1 cellular context compared by ENCODE assay signal in the genomic region with DNA sequence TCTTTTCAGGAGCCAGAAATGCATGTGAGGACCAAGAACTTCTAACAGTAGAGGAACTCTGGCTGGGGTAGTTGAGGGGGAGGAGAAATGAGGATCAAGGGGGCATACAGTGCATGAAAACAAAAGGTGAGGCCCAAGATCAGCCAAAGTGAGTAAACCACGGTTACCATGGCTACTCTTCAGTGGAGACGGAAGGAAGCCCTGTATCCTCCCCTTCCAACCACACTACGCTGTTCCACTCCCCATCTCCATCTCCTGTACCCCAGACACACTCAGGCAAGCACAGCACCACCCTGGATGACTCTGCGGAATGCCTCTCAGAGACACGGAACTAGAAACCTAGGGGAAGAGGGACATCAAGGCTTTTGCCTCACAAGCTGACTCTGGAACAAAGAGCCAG.
TF ChIP-seq lines count a peak whose summit lies in the region.

No MANE protein-coding gene starts in this region.

TF ChIP-seq in H1, 55 proteins besides CTCF, POLR2A, EP300 and RAD21:
- no peak for TF ChIP-seq CTBP2 (IDR thresholded peaks at IDR 0.05; ENCODE audit: borderline replicate concordance, insufficient read depth, insufficient read length, low read length)
- TF ChIP-seq YY1 (IDR thresholded peaks at IDR 0.05; ENCODE audit: low read depth, low read length) = no peak
- no peak for TF ChIP-seq ATF2 (IDR thresholded peaks at IDR 0.05; ENCODE audit: low read length)
- no peak for TF ChIP-seq KDM4A (IDR thresholded peaks at IDR 0.05; ENCODE audit: low read depth, low read length, severe bottlenecking)
- TF ChIP-seq PHF8 (conservative IDR thresholded peaks at IDR 0.05; ENCODE audit: low read depth, low read length) = no peak
- no peak for TF ChIP-seq FOSL1 (IDR thresholded peaks at IDR 0.05; ENCODE audit: insufficient read depth, low read depth, low read length)
- no peak for TF ChIP-seq SAP30 (IDR thresholded peaks at IDR 0.05; ENCODE audit: insufficient read depth, insufficient replicate concordance, low read length)
- TF ChIP-seq SRF (IDR thresholded peaks at IDR 0.05; ENCODE audit: low read depth, low read length) = no peak
- TF ChIP-seq TAF1 (IDR thresholded peaks at IDR 0.05; ENCODE audit: low read depth, low read length) = no peak
- no peak for TF ChIP-seq HDAC6 (IDR thresholded peaks at IDR 0.05; ENCODE audit: low read depth, low read length)
- TF ChIP-seq, protein P1, sequence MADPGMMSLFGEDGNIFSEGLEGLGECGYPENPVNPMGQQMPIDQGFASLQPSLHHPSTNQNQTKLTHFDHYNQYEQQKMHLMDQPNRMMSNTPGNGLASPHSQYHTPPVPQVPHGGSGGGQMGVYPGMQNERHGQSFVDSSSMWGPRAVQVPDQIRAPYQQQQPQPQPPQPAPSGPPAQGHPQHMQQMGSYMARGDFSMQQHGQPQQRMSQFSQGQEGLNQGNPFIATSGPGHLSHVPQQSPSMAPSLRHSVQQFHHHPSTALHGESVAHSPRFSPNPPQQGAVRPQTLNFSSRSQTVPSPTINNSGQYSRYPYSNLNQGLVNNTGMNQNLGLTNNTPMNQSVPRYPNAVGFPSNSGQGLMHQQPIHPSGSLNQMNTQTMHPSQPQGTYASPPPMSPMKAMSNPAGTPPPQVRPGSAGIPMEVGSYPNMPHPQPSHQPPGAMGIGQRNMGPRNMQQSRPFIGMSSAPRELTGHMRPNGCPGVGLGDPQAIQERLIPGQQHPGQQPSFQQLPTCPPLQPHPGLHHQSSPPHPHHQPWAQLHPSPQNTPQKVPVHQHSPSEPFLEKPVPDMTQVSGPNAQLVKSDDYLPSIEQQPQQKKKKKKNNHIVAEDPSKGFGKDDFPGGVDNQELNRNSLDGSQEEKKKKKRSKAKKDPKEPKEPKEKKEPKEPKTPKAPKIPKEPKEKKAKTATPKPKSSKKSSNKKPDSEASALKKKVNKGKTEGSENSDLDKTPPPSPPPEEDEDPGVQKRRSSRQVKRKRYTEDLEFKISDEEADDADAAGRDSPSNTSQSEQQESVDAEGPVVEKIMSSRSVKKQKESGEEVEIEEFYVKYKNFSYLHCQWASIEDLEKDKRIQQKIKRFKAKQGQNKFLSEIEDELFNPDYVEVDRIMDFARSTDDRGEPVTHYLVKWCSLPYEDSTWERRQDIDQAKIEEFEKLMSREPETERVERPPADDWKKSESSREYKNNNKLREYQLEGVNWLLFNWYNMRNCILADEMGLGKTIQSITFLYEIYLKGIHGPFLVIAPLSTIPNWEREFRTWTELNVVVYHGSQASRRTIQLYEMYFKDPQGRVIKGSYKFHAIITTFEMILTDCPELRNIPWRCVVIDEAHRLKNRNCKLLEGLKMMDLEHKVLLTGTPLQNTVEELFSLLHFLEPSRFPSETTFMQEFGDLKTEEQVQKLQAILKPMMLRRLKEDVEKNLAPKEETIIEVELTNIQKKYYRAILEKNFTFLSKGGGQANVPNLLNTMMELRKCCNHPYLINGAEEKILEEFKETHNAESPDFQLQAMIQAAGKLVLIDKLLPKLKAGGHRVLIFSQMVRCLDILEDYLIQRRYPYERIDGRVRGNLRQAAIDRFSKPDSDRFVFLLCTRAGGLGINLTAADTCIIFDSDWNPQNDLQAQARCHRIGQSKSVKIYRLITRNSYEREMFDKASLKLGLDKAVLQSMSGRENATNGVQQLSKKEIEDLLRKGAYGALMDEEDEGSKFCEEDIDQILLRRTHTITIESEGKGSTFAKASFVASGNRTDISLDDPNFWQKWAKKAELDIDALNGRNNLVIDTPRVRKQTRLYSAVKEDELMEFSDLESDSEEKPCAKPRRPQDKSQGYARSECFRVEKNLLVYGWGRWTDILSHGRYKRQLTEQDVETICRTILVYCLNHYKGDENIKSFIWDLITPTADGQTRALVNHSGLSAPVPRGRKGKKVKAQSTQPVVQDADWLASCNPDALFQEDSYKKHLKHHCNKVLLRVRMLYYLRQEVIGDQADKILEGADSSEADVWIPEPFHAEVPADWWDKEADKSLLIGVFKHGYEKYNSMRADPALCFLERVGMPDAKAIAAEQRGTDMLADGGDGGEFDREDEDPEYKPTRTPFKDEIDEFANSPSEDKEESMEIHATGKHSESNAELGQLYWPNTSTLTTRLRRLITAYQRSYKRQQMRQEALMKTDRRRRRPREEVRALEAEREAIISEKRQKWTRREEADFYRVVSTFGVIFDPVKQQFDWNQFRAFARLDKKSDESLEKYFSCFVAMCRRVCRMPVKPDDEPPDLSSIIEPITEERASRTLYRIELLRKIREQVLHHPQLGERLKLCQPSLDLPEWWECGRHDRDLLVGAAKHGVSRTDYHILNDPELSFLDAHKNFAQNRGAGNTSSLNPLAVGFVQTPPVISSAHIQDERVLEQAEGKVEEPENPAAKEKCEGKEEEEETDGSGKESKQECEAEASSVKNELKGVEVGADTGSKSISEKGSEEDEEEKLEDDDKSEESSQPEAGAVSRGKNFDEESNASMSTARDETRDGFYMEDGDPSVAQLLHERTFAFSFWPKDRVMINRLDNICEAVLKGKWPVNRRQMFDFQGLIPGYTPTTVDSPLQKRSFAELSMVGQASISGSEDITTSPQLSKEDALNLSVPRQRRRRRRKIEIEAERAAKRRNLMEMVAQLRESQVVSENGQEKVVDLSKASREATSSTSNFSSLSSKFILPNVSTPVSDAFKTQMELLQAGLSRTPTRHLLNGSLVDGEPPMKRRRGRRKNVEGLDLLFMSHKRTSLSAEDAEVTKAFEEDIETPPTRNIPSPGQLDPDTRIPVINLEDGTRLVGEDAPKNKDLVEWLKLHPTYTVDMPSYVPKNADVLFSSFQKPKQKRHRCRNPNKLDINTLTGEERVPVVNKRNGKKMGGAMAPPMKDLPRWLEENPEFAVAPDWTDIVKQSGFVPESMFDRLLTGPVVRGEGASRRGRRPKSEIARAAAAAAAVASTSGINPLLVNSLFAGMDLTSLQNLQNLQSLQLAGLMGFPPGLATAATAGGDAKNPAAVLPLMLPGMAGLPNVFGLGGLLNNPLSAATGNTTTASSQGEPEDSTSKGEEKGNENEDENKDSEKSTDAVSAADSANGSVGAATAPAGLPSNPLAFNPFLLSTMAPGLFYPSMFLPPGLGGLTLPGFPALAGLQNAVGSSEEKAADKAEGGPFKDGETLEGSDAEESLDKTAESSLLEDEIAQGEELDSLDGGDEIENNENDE (IDR thresholded peaks at IDR 0.05; ENCODE audit: insufficient replicate concordance, low read length) = no peak
- no peak for TF ChIP-seq TBP (IDR thresholded peaks at IDR 0.05; ENCODE audit: low read depth, low read length)
- no peak for TF ChIP-seq NANOG (IDR thresholded peaks at IDR 0.05; ENCODE audit: insufficient read depth, low read depth, low read length, poor library complexity, severe bottlenecking)
- no peak for TF ChIP-seq CBX5 (IDR thresholded peaks at IDR 0.05; ENCODE audit: low read depth, low read length)
- TF ChIP-seq JUN (IDR thresholded peaks at IDR 0.05; ENCODE audit: low read depth, low read length) = no peak
